Comparison of ENCODE assay signal across 14 cellular contexts in the genomic region with DNA sequence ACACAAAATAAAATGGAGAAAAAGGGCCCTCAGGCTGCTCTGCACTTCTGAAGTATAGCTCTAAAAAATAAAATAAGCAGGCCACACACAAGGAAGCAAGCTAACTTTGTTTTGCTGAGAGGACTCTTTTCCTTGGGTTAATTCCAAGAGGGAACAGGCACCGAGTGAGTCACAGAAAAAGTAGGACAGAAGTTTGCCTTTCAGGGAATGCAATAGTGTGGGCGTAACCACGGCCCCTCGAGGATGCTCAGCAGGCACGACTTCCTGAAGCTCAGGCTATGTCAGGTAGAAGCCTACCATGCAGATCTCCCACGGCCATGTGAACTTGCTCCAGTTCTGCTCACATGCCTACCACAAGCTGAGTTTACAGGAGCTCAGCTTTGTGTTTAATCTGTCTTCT. TPM values are rescaled to one million over a fixed set of nuclear protein-coding genes. Genes with fewer than 3 reads are reported as not detected.
DNase-seq lines count a peak whose midpoint lies in the region; ATAC-seq and FAIRE-seq lines count a peak whose summit lies in the region.
"Had no signal": no experiment of that assay in that cellular context is flagged by ENCODE, and none has a peak within 500 bp of the region (broad histone marks: within the 10 kb centered on the region; RNA-seq: fewer than 3 reads in every experiment).

No MANE protein-coding gene starts in this region.

- ATAC-seq in HG02970 (IDR thresholded peaks at IDR 0.05; ENCODE audit: low FRiP score, unreplicated experiment): no peak
- no peak for ATAC-seq in GM21423 (IDR thresholded peaks at IDR 0.05; ENCODE audit: unreplicated experiment)
- ATAC-seq in GM21390 (IDR thresholded peaks at IDR 0.05; ENCODE audit: unreplicated experiment): no peak
- ATAC-seq: activated CD8-positive, alpha-beta memory T cell treated with anti-CD3 and anti-CD28 coated beads, Interleukin-2, amount 10 ng/mL, durations not matched to agents 7 days and 5 days had no signal

- FAIRE-seq in RCC 7860 (lab: Jason Lieb, UNC): no peak

- DNase-seq in AG08395 (ENCODE audit: low spot score) (peak; percentile 69), RCC 7860 (ENCODE audit: low spot score) (peak; percentile 12), fibroblast of the conjunctiva (ENCODE audit: low read depth) (peak; percentile 12), myocyte (ENCODE audit: low read depth) (peak; percentile 46), GM19238 (ENCODE audit: insufficient read length, low spot score) (no peak)
- DNase-seq: activated CD8-positive, alpha-beta memory T cell treated with anti-CD3 and anti-CD28 coated beads, Interleukin-2, amount 10 ng/mL, durations not matched to agents 7 days and 5 days; NCI-H524 treated with DMSO at 0.1 percent for 48 hours; stimulated activated CD8-positive, alpha-beta memory T cell treated with anti-CD3 and anti-CD28 coated beads, Interleukin-4, amount 100 ng/mL, for 48 hours; T-helper 1 cell had no signal

RNA-seq across cellular contexts. Expression of gene PPP1R2C, which starts 22.1 kb away (rescaled TPM):
- not detected in 2 replicates for total RNA-seq in myocyte
- not detected for polyA plus RNA-seq in myocyte (2012)
- total RNA-seq: activated CD8-positive, alpha-beta memory T cell treated with anti-CD3 and anti-CD28 coated beads, Interleukin-2, amount 10 ng/mL, durations not matched to agents 7 days and 5 days; cardiac muscle cell; progenitor cell of endocrine pancreas had no signal
- polyA plus RNA-seq: cardiac muscle cell had no signal
